In the genomic region with DNA sequence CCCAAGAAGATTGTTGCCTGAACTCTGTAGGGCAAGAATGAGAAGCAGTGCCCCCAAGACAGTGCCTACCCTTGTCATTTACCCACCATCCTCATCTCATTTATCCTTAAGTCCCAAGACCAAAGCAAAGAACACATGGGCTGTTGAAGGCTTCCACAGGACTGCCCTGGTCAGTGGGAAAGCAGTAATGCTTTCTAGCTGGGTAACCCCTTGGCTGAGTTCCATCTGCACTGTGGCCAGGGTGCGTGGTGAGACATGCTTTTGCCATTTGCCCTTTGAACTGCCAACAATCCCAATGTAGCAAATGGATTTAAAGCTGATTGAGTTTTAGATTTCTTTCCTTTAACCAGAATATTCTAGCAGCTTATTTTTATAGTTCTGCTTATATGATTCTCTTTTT, we compare ENCODE assay signal across 7 cellular contexts.
DNase-seq lines count a peak whose midpoint lies in the region; ATAC-seq and TF ChIP-seq lines count a peak whose summit lies in the region.
"Not testable (repeated sequence)": the region's sequence is repeated elsewhere in the genome, so short reads cannot be mapped to it uniquely, and the experiment has no call there.

No MANE protein-coding gene starts in this region.

- not testable (repeated sequence) for H3K27ac ChIP-seq in HCT116 (ENCODE audit: low read depth, low read length); IMR-90 (ENCODE audit: insufficient read depth, low read length); right lobe of liver; aorta (ENCODE audit: low read depth in 1 of 2, low read length in 2 of 2)
- peak overlapping the region; percentile 92 for H3K27ac ChIP-seq in SJCRH30

- not testable (repeated sequence) for H3K4ac ChIP-seq in IMR-90 (ENCODE audit: low read depth, low read length)

- not testable (repeated sequence) for DNase-seq in HCT116 (ENCODE audit: low read depth, low spot score); IMR-90; SJCRH30; left lobe of liver (ENCODE audit: low spot score); right lobe of liver; neural crest cell (ENCODE audit: low read depth, low spot score); aorta

- RAD21 ChIA-PET in HCT116 (lab: Charles Lee; ENCODE audit: low non-redundant PET in 1 of 2, low total read pairs in 2 of 2, uncharacterized antibody in 2 of 2, unreplicated experiment in 2 of 2): not testable (repeated sequence)

- not testable (repeated sequence) for H2AK9ac ChIP-seq in IMR-90 (replicated peaks; ENCODE audit: low read depth, low read length, poor library complexity)

- not testable (repeated sequence) for H3K36me3 ChIP-seq in HCT116 (ENCODE audit: control insufficient read depth in 1 of 2, insufficient read depth in 2 of 2, low read length in 2 of 2); IMR-90 (ENCODE audit: control insufficient read depth, insufficient read depth, low read length); SJCRH30; right lobe of liver; aorta (ENCODE audit: control insufficient read depth in 1 of 2, insufficient read depth in 2 of 2, low read length in 1 of 2)

- not testable (repeated sequence) for H2BK20ac ChIP-seq in IMR-90 (ENCODE audit: low read depth, low read length)

- not testable (repeated sequence) for H3K9me1 ChIP-seq in IMR-90 (ENCODE audit: insufficient read depth, low read length)

- H3K4me1 ChIP-seq in HCT116 (ENCODE audit: control insufficient read depth in 1 of 2, insufficient read depth in 2 of 2, low read length in 2 of 2); IMR-90 (ENCODE audit: control insufficient read depth, insufficient read depth, low read length); SJCRH30; right lobe of liver; aorta (ENCODE audit: control insufficient read depth in 1 of 2, insufficient read depth in 2 of 2, low read length in 2 of 2): not testable (repeated sequence)

- H4K5ac ChIP-seq in IMR-90 (ENCODE audit: low read depth, low read length): not testable (repeated sequence)

- H4K8ac ChIP-seq in IMR-90 (ENCODE audit: low read depth in 2 of 2, low read length in 2 of 2): not testable (repeated sequence)

- TF ChIP-seq CTCF in HCT116 (IDR thresholded peaks at IDR 0.05 in 2 of 3, conservative IDR thresholded peaks at IDR 0.05 in 1 of 3; ENCODE audit: borderline replicate concordance in 1 of 3, insufficient read depth in 1 of 3, low read depth in 2 of 3, low read length in 2 of 3); IMR-90 (conservative IDR thresholded peaks at IDR 0.05; ENCODE audit: low read depth, low read length); right lobe of liver (IDR thresholded peaks at IDR 0.05); neural crest cell (conservative IDR thresholded peaks at IDR 0.05): not testable (repeated sequence)

- not testable (repeated sequence) for TF ChIP-seq RAD21 in HCT116 (IDR thresholded peaks at IDR 0.05; ENCODE audit: low read depth); IMR-90 (IDR thresholded peaks at IDR 0.05; ENCODE audit: low read length)

- H2BK5ac ChIP-seq in IMR-90 (ENCODE audit: low read depth, low read length, poor library complexity, severe bottlenecking): not testable (repeated sequence)

- dilution Hi-C loops in IMR-90 (cut with HindIII; ENCODE audit: low sequenced_read_pairs, unreplicated experiment): not testable (repeated sequence)

- WGBS in IMR-90 (ENCODE audit: extremely low coverage in 2 of 2, insufficient read length in 1 of 2), 2 experiments: no CpG with 5 or more reads among the region's 1 CpG
- WGBS in right lobe of liver (ENCODE audit: insufficient coverage, low coverage, low lambda C conversion rate, missing lambda C conversion rate): no CpG with 5 or more reads among the region's 1 CpG
- no CpG with 5 or more reads among the region's 1 CpG for WGBS in aorta, 2 donors

- POLR2A ChIA-PET in HCT116 (lab: Charles Lee); IMR-90 (lab: Charles Lee; ENCODE audit: unreplicated experiment): not testable (repeated sequence)

- not testable (repeated sequence) for H3K18ac ChIP-seq in IMR-90 (ENCODE audit: low read depth, low read length)

- not testable (repeated sequence) for H3K4me3 Mint-ChIP-seq in neural crest cell

- H2BK15ac ChIP-seq in IMR-90 (ENCODE audit: low read depth, low read length): not testable (repeated sequence)

- H3K4me1 Mint-ChIP-seq in neural crest cell: peaks cover 16% of the 10 kb centered on the region

- H3K79me1 ChIP-seq in IMR-90 (ENCODE audit: low read depth in 1 of 2, low read length in 2 of 2): not testable (repeated sequence)

- H4K91ac ChIP-seq in IMR-90 (ENCODE audit: insufficient read depth, low read depth, low read length): not testable (repeated sequence)

- in situ Hi-C loops in IMR-90 (cut with MboI; ENCODE audit: low sequenced_read_pairs): not testable (repeated sequence)

- H3K27ac Mint-ChIP-seq in neural crest cell (ENCODE audit: unreplicated experiment): peak overlapping the region; percentile 67

- not testable (repeated sequence) for H3K23ac ChIP-seq in IMR-90 (ENCODE audit: low read depth, low read length)

- H3K27me3 ChIP-seq in HCT116 (ENCODE audit: insufficient read depth, low read length); IMR-90 (ENCODE audit: control insufficient read depth, insufficient read depth, low read length); SJCRH30; right lobe of liver; aorta (ENCODE audit: control insufficient read depth in 1 of 2, insufficient read depth in 2 of 2, low read length in 1 of 2): not testable (repeated sequence)

- not testable (repeated sequence) for H3K9ac ChIP-seq in HCT116 (ENCODE audit: low read length); IMR-90 (ENCODE audit: low read depth, low read length)

- intact Hi-C loops in HCT116 (cut with micrococcal nuclease); IMR-90 (cut with micrococcal nuclease); right lobe of liver (cut with DNase I); aorta (cut with DNase I): not testable (repeated sequence)

- H3K14ac ChIP-seq in IMR-90 (replicated peaks; ENCODE audit: low read depth, low read length): not testable (repeated sequence)

- not testable (repeated sequence) for H3K56ac ChIP-seq in IMR-90 (ENCODE audit: extremely low read depth, insufficient read depth, low read length)

- H2AK5ac ChIP-seq in IMR-90 (ENCODE audit: low read depth, low read length): not testable (repeated sequence)

- not testable (repeated sequence) for H3K79me2 ChIP-seq in HCT116 (ENCODE audit: insufficient read depth, low read length)

- not testable (repeated sequence) for H4K20me1 ChIP-seq in HCT116 (ENCODE audit: insufficient read depth); IMR-90 (ENCODE audit: insufficient read depth, low read length)

- H2AFZ ChIP-seq in HCT116 (ENCODE audit: low read depth, low read length, poor library complexity, severe bottlenecking); IMR-90 (replicated peaks; ENCODE audit: low read length, poor library complexity): not testable (repeated sequence)

- CTCF ChIA-PET in HCT116 (lab: Charles Lee); IMR-90 (lab: Yijun Ruan, JAX): not testable (repeated sequence)

- H3K36me3 Mint-ChIP-seq in neural crest cell (ENCODE audit: low read depth): not testable (repeated sequence)

- not testable (repeated sequence) for BruUV-seq in HCT116 (replicated peaks; lab: Mats Ljungman, UMichigan); IMR-90 (replicated peaks; lab: Mats Ljungman, UMichigan)

- H2BK120ac ChIP-seq in IMR-90 (ENCODE audit: low read depth, low read length): not testable (repeated sequence)

- H3K27me3 Mint-ChIP-seq in neural crest cell (ENCODE audit: low read depth): not testable (repeated sequence)

- H3K9me3 ChIP-seq in HCT116 (ENCODE audit: control insufficient read depth in 1 of 2, insufficient read depth in 1 of 2, low read depth in 1 of 2, low read length in 2 of 2); IMR-90 (ENCODE audit: control insufficient read depth, insufficient read depth, low read length); SJCRH30 (replicated peaks); right lobe of liver; aorta (ENCODE audit: control insufficient read depth, low read length): not testable (repeated sequence)

- not testable (repeated sequence) for H3K9me3 Mint-ChIP-seq in neural crest cell

- TF ChIP-seq POLR2A in HCT116 (IDR thresholded peaks at IDR 0.05; ENCODE audit: borderline replicate concordance, extremely low read depth, insufficient read depth, insufficient read length); IMR-90 (IDR thresholded peaks at IDR 0.05; ENCODE audit: low read depth, low read length); right lobe of liver (IDR thresholded peaks at IDR 0.05): not testable (repeated sequence)

- H3K4me2 ChIP-seq in HCT116 (ENCODE audit: low read length); IMR-90 (ENCODE audit: low read depth, low read length): not testable (repeated sequence)

- ATAC-seq in HCT116: peak; percentile 46; the same call in 1 of the 2 replicates
- peak; percentile 44 for ATAC-seq in IMR-90 (ENCODE audit: low read depth)
- peak; percentile 95 for ATAC-seq in left lobe of liver
- peak; percentile 95 to 99 (median 96) for ATAC-seq in right lobe of liver
- ATAC-seq in aorta (ENCODE audit: low FRiP score): peak; percentile 15

- not testable (repeated sequence) for H3K9me2 ChIP-seq in HCT116 (ENCODE audit: insufficient read depth)

- not testable (repeated sequence) for H3K4me3 ChIP-seq in HCT116 (replicated peaks in 1 of 2; ENCODE audit: low read depth in 1 of 2, low read length in 2 of 2); IMR-90 (ENCODE audit: insufficient read depth, low read depth, low read length); SJCRH30; right lobe of liver; aorta (ENCODE audit: low read length in 2 of 2)

Comparison
In these comparisons a context has a peak if more than half of its experiments do, and no peak if none do; other contexts are left out.
1. ATAC-seq: peak in every context shown above with its lines; median percentile 96 in right lobe of liver; 95 in left lobe of liver; 46 in HCT116; 44 in IMR-90; 15 in aorta.